ENCODE assay signal across 11 cellular contexts in the genomic region with DNA sequence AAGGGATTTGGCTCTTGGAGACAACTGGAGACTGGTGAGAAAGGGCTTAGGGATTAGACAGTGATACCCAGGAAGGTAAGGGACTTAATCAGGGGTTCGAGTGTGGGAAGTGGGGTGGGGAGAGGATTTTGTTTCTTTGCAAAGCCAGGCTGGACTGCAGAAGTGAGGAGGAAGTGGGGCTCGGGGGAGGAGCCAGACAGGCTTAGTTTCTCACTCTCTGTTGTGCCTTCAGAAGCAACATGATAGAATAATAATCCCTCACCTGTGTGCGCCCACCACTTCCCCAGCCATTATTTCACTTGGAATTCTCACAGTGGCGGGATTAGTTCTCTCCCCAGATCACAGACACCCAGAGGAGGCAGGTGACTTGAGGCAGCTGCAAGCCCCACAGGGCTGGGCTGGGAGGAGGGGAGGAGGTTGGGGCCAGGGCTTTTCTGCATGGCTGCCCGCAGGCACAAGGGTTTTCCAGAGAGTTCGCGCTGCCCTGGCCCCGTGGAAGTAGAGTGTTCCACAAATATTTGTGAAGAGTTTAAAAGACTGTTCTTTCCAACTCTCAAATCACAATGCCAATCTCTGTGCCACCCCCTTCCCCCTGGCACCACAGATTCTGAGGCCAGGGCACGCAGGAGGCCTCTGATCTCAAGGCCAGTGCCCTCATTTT. TPM values are rescaled to one million over a fixed set of nuclear protein-coding genes. Genes with fewer than 3 reads are reported as not detected.
DNase-seq lines count a peak whose midpoint lies in the region; ATAC-seq, FAIRE-seq and TF ChIP-seq lines count a peak whose summit lies in the region.
"Had no signal": no experiment of that assay in that cellular context is flagged by ENCODE, and none has a peak within 500 bp of the region (broad histone marks: within the 10 kb centered on the region; RNA-seq: fewer than 3 reads in every experiment).

No MANE protein-coding gene starts in this region.

- H3K4me3 ChIP-seq in DND-41 (ENCODE audit: low read depth in 1 of 2, low read length in 2 of 2) (no peak overlapping the region), GM23338 (0 out of 2 replicates have a peak overlapping the region, but pooled peaks have one; percentile 4)
- H3K4me3 ChIP-seq: gastroesophageal sphincter, skin epidermis had no signal

- H3K27me3 Mint-ChIP-seq in GM23338 (ENCODE audit: insufficient read depth, low read depth, poor library complexity), result peaks cover 35% of the 10 kb centered on the region

- H3K4me3 Mint-ChIP-seq in GM23338, result no peak overlapping the region

- H3K4me1 ChIP-seq in DND-41 (ENCODE audit: insufficient read depth, low read length) (peaks cover 46% of the 10 kb centered on the region), GM23338 (ENCODE audit: insufficient read depth) (peaks cover 17% of the 10 kb centered on the region)

- FAIRE-seq in urothelium cell line (lab: Jason Lieb, UNC), result no peak

- H3K4me2 ChIP-seq in DND-41 (ENCODE audit: insufficient read depth, low read length) (no peak overlapping the region), GM23338 (peak overlapping the region; percentile 71)

- peaks cover 16% of the 10 kb centered on the region for H3K9me3 Mint-ChIP-seq in GM23338

- no peaks in the 10 kb centered on the region for H3F3A ChIP-seq in GM23338 (replicated peaks; ENCODE audit: low read depth)

- no peak for TF ChIP-seq CTCF in DND-41 (IDR thresholded peaks at IDR 0.05; ENCODE audit: borderline replicate concordance, extremely low read depth, low read length, poor library complexity, severe bottlenecking)
- no peak for TF ChIP-seq CTCF in GM23338 (conservative IDR thresholded peaks at IDR 0.05; ENCODE audit: low read depth in 2 of 2)
- no peak for TF ChIP-seq CTCF in VCaP (conservative IDR thresholded peaks at IDR 0.05)

- H2AFZ ChIP-seq in DND-41 (ENCODE audit: low read depth, low read length) (peak overlapping the region; percentile 40), GM23338 (peak overlapping the region; percentile 85)

- H3K79me2 ChIP-seq in DND-41 (ENCODE audit: insufficient read depth, low read length), result peaks cover 19% of the 10 kb centered on the region
- H3K79me2 ChIP-seq in GM23338 (replicated peaks; ENCODE audit: insufficient read depth), result no peaks in the 10 kb centered on the region

- peaks cover 2% of the 10 kb centered on the region for H3K9me3 ChIP-seq in DND-41 (ENCODE audit: insufficient read depth, low read length, severe bottlenecking)
- H3K9me3 ChIP-seq: gastroesophageal sphincter had no signal

- no peaks in the 10 kb centered on the region for H3K36me3 ChIP-seq in DND-41 (ENCODE audit: insufficient read depth, low read length)
- no peaks in the 10 kb centered on the region for H3K36me3 ChIP-seq in GM23338 (ENCODE audit: insufficient read depth)
- H3K36me3 ChIP-seq: gastroesophageal sphincter had no signal

- H3K27me3 ChIP-seq in DND-41 (ENCODE audit: insufficient read depth, low read length, poor library complexity) (no peaks in the 10 kb centered on the region), GM23338 (ENCODE audit: insufficient read depth) (peaks cover 24% of the 10 kb centered on the region)
- H3K27me3 ChIP-seq: gastroesophageal sphincter had no signal

- H3K9ac ChIP-seq in DND-41 (ENCODE audit: low read depth, low read length), result no peak overlapping the region

- H3K36me3 Mint-ChIP-seq in GM23338 (ENCODE audit: low read depth), result peaks cover 4% of the 10 kb centered on the region

- H3K27ac ChIP-seq in DND-41 (ENCODE audit: low read length) (peak overlapping the region; percentile 17), GM23338 (ENCODE audit: low read depth) (no peak overlapping the region; the same call in 1 of the 2 replicates), VCaP (peak overlapping the region; percentile 66)
- H3K27ac ChIP-seq: gastroesophageal sphincter, skin epidermis had no signal

- H4K20me1 ChIP-seq in DND-41 (ENCODE audit: insufficient read depth, low read length), result no peaks in the 10 kb centered on the region
- H4K20me1 ChIP-seq in GM23338 (replicated peaks; ENCODE audit: insufficient read depth), result no peaks in the 10 kb centered on the region

- peaks cover 24% of the 10 kb centered on the region for H3K4me1 Mint-ChIP-seq in GM23338

- ATAC-seq in DND-41 (ENCODE audit: insufficient read depth, low read depth) (no peak), GM23338 (no peak)
- ATAC-seq: gastroesophageal sphincter had no signal

- no peaks in the 10 kb centered on the region for H3K9me2 ChIP-seq in GM23338 (ENCODE audit: insufficient read depth)

- DNase-seq in DND-41 (no peak), GM23338 (ENCODE audit: low spot score) (no peak), midbrain (lab: John Stamatoyannopoulos, UW) (peak; percentile 34), NCI-H446 treated with DMSO at 0.1 percent for 48 hours (lab: John Stamatoyannopoulos, UW) (no peak), NCI-H2029 treated with DMSO at 0.1 percent for 48 hours (lab: John Stamatoyannopoulos, UW) (no peak), urothelium cell line (ENCODE audit: low spot score) (no peak)
- DNase-seq: activated effector memory CD4-positive, alpha-beta T cell treated with Interleukin-2 at 50 U/mL for 16 hours; EL had no signal

- peak overlapping the region; percentile 21; the same call in 1 of the 2 replicates for H3K27ac Mint-ChIP-seq in GM23338

TF ChIP-seq in GM23338, 12 proteins besides CTCF, POLR2A, EP300 and RAD21 (continues in another document):
- TF ChIP-seq NANOG (IDR thresholded peaks at IDR 0.05; ENCODE audit: borderline replicate concordance) (no peak), CREB1 (CRISPR knock-in tag; IDR thresholded peaks at IDR 0.05; ENCODE audit: low read depth) (no peak), JUNB (IDR thresholded peaks at IDR 0.05; ENCODE audit: unreplicated experiment) (no peak), ZNF114 (CRISPR knock-in tag; IDR thresholded peaks at IDR 0.05) (no peak)

RNA-seq across cellular contexts. Expression of a gene that starts 4.0 kb away (rescaled TPM):
- total RNA-seq in GM23338 (2014; rRNA removed; shearing (Covaris generic)), result 2.1 and 4.2 TPM in 2 replicates
- 2.2 and 2.5 TPM in 2 replicates for polyA plus RNA-seq in GM23338 (2016; fragmentation: Nextera tagmentation; extraction: Ambion mirVana)

RNA-seq across cellular contexts. Expression of a gene that starts 5.6 kb away (rescaled TPM):
- total RNA-seq in GM23338 (2014; rRNA removed; shearing (Covaris generic)), result 12.4 and 13.9 TPM in 2 replicates
- 1.8 and 3.3 TPM in 2 replicates for polyA plus RNA-seq in GM23338 (2016; fragmentation: Nextera tagmentation; extraction: Ambion mirVana)

RNA-seq across cellular contexts. Expression of a gene that starts 32.8 kb away (rescaled TPM):
- total RNA-seq in GM23338 (2014; rRNA removed; shearing (Covaris generic)), result 54.6 and 68.6 TPM in 2 replicates
- 62.5 and 64.1 TPM in 2 replicates for polyA plus RNA-seq in GM23338 (2016; fragmentation: Nextera tagmentation; extraction: Ambion mirVana)

RNA-seq across cellular contexts. Expression of a gene that starts 36.0 kb away (rescaled TPM):
- 6.9 and 7.9 TPM in 2 replicates for total RNA-seq in GM23338 (2014; rRNA removed; shearing (Covaris generic))
- 3.7 and 3.8 TPM in 2 replicates for polyA plus RNA-seq in GM23338 (2016; fragmentation: Nextera tagmentation; extraction: Ambion mirVana)

RNA-seq across cellular contexts. Expression of a gene that starts 36.1 kb away (rescaled TPM):
- total RNA-seq in GM23338 (2014; rRNA removed; shearing (Covaris generic)), result 108 and 170 TPM in 2 replicates
- polyA plus RNA-seq in GM23338 (2016; fragmentation: Nextera tagmentation; extraction: Ambion mirVana), result 93.4 and 107 TPM in 2 replicates
